ENCODE assay signal across 26 cellular contexts in the genomic region with DNA sequence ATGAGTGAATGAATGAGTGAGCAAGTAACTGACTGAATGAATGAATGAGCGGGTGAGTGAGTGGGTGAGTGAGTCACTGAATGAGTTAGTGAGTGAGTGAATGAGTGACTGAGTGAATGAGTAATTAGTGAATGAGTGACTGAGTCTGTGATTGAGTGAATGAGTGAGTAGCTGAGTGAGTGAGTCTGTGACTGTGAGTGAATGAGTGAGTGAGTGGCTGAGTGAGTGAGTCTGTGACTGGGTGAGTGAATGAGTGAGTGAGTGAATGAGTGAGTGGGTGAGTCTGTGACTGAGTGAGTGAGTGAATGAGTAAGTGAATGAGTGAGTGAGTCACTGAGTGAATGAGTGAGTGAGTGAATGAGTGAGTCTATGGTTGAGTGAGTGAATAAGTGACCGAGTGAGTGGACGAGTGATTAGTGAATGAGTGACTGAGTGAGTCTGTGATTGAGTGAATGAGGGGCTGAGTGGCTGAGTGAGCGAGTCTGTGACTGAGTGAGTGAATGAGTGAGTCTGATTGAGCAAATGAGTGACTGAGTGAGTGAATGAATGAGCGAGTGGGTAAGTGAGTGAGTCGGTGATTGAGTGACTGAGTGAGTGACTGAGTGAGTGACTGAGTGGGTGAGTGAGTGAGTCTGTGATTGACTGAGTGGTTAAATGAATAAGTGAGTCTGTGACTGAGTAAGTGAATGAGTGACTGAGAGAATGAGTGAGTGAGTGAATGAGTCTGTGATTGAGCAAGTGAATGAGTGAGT.
"Had no signal": no experiment of that assay in that cellular context is flagged by ENCODE, and none has a peak within 500 bp of the region (broad histone marks: within the 10 kb centered on the region; RNA-seq: fewer than 3 reads in every experiment).

No MANE protein-coding gene starts in this region.

- H3K4me3 ChIP-seq: hepatocyte, left lung, lung, sigmoid colon, smooth muscle cell, testis, uterus had no signal

- ATAC-seq: foreskin keratinocyte; left lung; naive thymus-derived CD4-positive, alpha-beta T cell had no signal

- H3K4me1 Mint-ChIP-seq: activated B cell treated with CpG ODN at 0.5 μM for 24 hours; activated CD4-positive, alpha-beta T cell treated with anti-CD3 and anti-CD28 coated beads, Interleukin-2, amount 10 ng/mL, durations not matched to agents 24 days and 14 days; brain had no signal

- DNase-seq: activated B cell treated with CpG ODN at 0.5 μM for 24 hours; activated CD4-positive, alpha-beta T cell treated with anti-CD3 and anti-CD28 coated beads, Interleukin-2, amount 10 ng/mL, durations not matched to agents 24 days and 14 days; activated effector memory CD4-positive, alpha-beta T cell treated with anti-CD3 and anti-CD28 coated beads, Interleukin-2, amount 50 U/mL, for 16 hours; activated naive CD4-positive, alpha-beta T cell treated with anti-CD3 and anti-CD28 coated beads, Interleukin-2, amount 10 ng/mL, durations not matched to agents 7 days and 5 days; activated T-cell treated with anti-CD3 and anti-CD28 coated beads, Interleukin-2, amount 50 U/mL, for 48 hours; aorta; central memory CD4-positive, alpha-beta T cell; dermis blood vessel endothelial cell; effector CD8-positive, alpha-beta T cell; foreskin keratinocyte; immature natural killer cell; kidney glomerular epithelial cell; left lung; naive thymus-derived CD4-positive, alpha-beta T cell; sigmoid colon; stimulated activated CD4-positive, alpha-beta T cell treated with anti-CD3 and anti-CD28 coated beads, Interleukin-2, amount 100 ng/mL, for 48 hours; stimulated activated CD8-positive, alpha-beta memory T cell treated with anti-CD3 and anti-CD28 coated beads, Interleukin-4, amount 100 ng/mL, for 48 hours; stimulated activated naive CD4-positive, alpha-beta T cell; T-helper 1 cell; testis; trophoblast cell; uterus had no signal

- H3K27me3 ChIP-seq: hepatocyte, sigmoid colon, testis, uterus had no signal

- H3K4me3 Mint-ChIP-seq: activated B cell treated with CpG ODN at 0.5 μM for 24 hours; activated CD4-positive, alpha-beta T cell treated with anti-CD3 and anti-CD28 coated beads, Interleukin-2, amount 10 ng/mL, durations not matched to agents 24 days and 14 days; activated naive CD4-positive, alpha-beta T cell treated with anti-CD3 and anti-CD28 coated beads, Interleukin-2, amount 10 ng/mL, durations not matched to agents 7 days and 5 days; brain; immature natural killer cell; naive thymus-derived CD4-positive, alpha-beta T cell had no signal

- H3K9me3 Mint-ChIP-seq: activated B cell treated with CpG ODN at 0.5 μM for 24 hours; activated CD4-positive, alpha-beta T cell treated with anti-CD3 and anti-CD28 coated beads, Interleukin-2, amount 10 ng/mL, durations not matched to agents 24 days and 14 days; activated naive CD4-positive, alpha-beta T cell treated with anti-CD3 and anti-CD28 coated beads, Interleukin-2, amount 10 ng/mL, durations not matched to agents 7 days and 5 days; brain; immature natural killer cell had no signal

- H3K36me3 ChIP-seq: left lung, sigmoid colon, uterus had no signal

- H3K36me3 Mint-ChIP-seq: activated naive CD4-positive, alpha-beta T cell treated with anti-CD3 and anti-CD28 coated beads, Interleukin-2, amount 10 ng/mL, durations not matched to agents 7 days and 5 days; brain; immature natural killer cell; naive thymus-derived CD4-positive, alpha-beta T cell had no signal

- H3K27ac Mint-ChIP-seq: activated B cell treated with CpG ODN at 0.5 μM for 24 hours; activated CD4-positive, alpha-beta T cell treated with anti-CD3 and anti-CD28 coated beads, Interleukin-2, amount 10 ng/mL, durations not matched to agents 24 days and 14 days; activated naive CD4-positive, alpha-beta T cell treated with anti-CD3 and anti-CD28 coated beads, Interleukin-2, amount 10 ng/mL, durations not matched to agents 7 days and 5 days; brain; immature natural killer cell; naive thymus-derived CD4-positive, alpha-beta T cell had no signal
